In the genomic region with DNA sequence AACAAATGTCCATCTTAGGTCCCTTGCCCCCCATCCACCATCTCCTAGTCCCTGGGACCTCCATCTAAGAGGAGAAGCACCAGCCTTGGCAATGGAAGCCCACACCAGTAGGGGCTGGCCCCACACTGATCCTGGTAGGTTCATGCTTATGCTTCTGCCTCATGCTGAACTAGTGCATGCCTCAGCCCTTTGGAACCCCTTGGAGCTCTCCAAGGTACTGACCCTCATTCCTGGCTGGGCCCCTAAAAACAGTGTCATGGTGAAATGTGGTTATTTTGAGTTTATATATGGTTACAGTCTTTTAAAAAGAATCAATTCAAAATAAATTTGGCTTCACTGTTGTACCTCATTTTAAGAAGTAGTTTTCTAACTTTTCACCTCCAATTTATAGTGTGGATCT, we compare ENCODE assay signal across 9 cellular contexts.
A peak's percentile ranks its signal among the peaks of the same experiment; 100 is the strongest.
DNase-seq lines count a peak whose midpoint lies in the region; TF ChIP-seq lines count a peak whose summit lies in the region.
"Had no signal": no experiment of that assay in that cellular context is flagged by ENCODE, and none has a peak within 500 bp of the region (broad histone marks: within the 10 kb centered on the region; RNA-seq: fewer than 3 reads in every experiment).

No MANE protein-coding gene starts in this region.

- DNase-seq in ELR (ENCODE audit: low read depth) (peak; percentile 71), MV-4-11 (lab: John Stamatoyannopoulos, UW) (peak; percentile 56), DMS79 treated with DMSO at 0.1 percent for 48 hours (lab: John Stamatoyannopoulos, UW) (no peak), NCI-H345 treated with DMSO at 0.1 percent for 48 hours (lab: John Stamatoyannopoulos, UW; ENCODE audit: unreplicated experiment) (no peak), NCI-H1436 (lab: John Stamatoyannopoulos, UW) (no peak), SHP77 treated with DMSO at 0.1 percent for 48 hours (lab: John Stamatoyannopoulos, UW) (no peak)
- peak; percentile 20 for DNase-seq in activated gamma-delta T cell treated with anti-CD3 and anti-CD28 coated beads, Interleukin-2, amount 50 U/mL, for 16 hours (ENCODE audit: low read depth)
- DNase-seq: naive B cell had no signal

- H3K4me1 ChIP-seq in liver (ENCODE audit: control insufficient read depth in 4 of 4, insufficient read depth in 4 of 4, low read length in 3 of 4), result no peaks in the 10 kb centered on the region

- no peak overlapping the region for H3K27ac ChIP-seq in liver (ENCODE audit: low read depth in 1 of 2, low read length in 2 of 2)

- H3K4me3 ChIP-seq in liver (ENCODE audit: low read depth in 1 of 3, low read length in 3 of 3), result no peak overlapping the region

- H3K27me3 ChIP-seq in liver (ENCODE audit: control insufficient read depth in 4 of 4, insufficient read depth in 4 of 4, low read length in 3 of 4), result no peaks in the 10 kb centered on the region

- no peak for TF ChIP-seq RAD21 in liver (IDR thresholded peaks at IDR 0.05)

- H3K9me3 ChIP-seq in liver (ENCODE audit: control insufficient read depth in 4 of 4, low read length in 3 of 4), result no peaks in the 10 kb centered on the region

- no peaks in the 10 kb centered on the region for H3K36me3 ChIP-seq in liver (ENCODE audit: control insufficient read depth in 4 of 4, insufficient read depth in 3 of 4, low read depth in 1 of 4, low read length in 3 of 4)

- TF ChIP-seq CTCF in liver (IDR thresholded peaks at IDR 0.05; ENCODE audit: low read depth, low read length, missing input control), result no peak

- H3K9ac ChIP-seq in liver (ENCODE audit: low read depth in 1 of 2, low read length in 2 of 2), result no peak overlapping the region

TF ChIP-seq in liver, 16 proteins besides CTCF, POLR2A, EP300 and RAD21:
- TF ChIP-seq, protein P1, sequence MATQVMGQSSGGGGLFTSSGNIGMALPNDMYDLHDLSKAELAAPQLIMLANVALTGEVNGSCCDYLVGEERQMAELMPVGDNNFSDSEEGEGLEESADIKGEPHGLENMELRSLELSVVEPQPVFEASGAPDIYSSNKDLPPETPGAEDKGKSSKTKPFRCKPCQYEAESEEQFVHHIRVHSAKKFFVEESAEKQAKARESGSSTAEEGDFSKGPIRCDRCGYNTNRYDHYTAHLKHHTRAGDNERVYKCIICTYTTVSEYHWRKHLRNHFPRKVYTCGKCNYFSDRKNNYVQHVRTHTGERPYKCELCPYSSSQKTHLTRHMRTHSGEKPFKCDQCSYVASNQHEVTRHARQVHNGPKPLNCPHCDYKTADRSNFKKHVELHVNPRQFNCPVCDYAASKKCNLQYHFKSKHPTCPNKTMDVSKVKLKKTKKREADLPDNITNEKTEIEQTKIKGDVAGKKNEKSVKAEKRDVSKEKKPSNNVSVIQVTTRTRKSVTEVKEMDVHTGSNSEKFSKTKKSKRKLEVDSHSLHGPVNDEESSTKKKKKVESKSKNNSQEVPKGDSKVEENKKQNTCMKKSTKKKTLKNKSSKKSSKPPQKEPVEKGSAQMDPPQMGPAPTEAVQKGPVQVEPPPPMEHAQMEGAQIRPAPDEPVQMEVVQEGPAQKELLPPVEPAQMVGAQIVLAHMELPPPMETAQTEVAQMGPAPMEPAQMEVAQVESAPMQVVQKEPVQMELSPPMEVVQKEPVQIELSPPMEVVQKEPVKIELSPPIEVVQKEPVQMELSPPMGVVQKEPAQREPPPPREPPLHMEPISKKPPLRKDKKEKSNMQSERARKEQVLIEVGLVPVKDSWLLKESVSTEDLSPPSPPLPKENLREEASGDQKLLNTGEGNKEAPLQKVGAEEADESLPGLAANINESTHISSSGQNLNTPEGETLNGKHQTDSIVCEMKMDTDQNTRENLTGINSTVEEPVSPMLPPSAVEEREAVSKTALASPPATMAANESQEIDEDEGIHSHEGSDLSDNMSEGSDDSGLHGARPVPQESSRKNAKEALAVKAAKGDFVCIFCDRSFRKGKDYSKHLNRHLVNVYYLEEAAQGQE (IDR thresholded peaks at IDR 0.05), result peak; percentile 98
- no peak for TF ChIP-seq FOXA1 (IDR thresholded peaks at IDR 0.05)

Comparison
In these comparisons a context has a peak if more than half of its experiments do, and no peak if none do; other contexts are left out.
1. DNase-seq: peak in ELR (single experiment), MV-4-11 (single experiment) and activated gamma-delta T cell treated with anti-CD3 and anti-CD28 coated beads, Interleukin-2, amount 50 U/mL, for 16 hours (single experiment); none in DMS79 treated with DMSO at 0.1 percent for 48 hours (single experiment), NCI-H345 treated with DMSO at 0.1 percent for 48 hours (single experiment), NCI-H1436 (single experiment) and SHP77 treated with DMSO at 0.1 percent for 48 hours (single experiment).